In the genomic region with DNA sequence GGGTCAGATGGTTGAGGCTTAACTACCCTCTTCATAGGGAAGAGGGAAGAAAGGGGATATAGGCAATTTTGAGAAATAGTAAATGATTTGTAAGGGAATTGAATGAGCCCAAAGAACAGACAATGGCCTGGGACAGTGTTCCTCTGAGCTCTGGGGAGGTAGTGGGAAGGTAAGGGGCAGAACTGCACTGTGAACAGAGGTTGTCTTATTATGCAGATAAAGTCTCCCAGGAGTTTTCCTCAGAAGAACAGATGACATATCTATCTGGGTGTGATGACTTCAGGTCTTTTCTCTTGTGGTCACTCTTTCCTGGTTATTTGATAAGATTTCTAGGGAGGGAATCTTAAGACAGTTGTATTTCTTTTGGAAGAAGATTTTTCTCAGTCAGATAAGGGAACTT, we compare ENCODE assay signal across 1 cellular context.
TF ChIP-seq lines count a peak whose summit lies in the region.

No MANE protein-coding gene starts in this region.

TF ChIP-seq in GM23338, 12 proteins besides CTCF, POLR2A, EP300 and RAD21 (continued from another document):
- no peak for TF ChIP-seq REST (IDR thresholded peaks at IDR 0.05; ENCODE audit: unreplicated experiment)
- no peak for TF ChIP-seq NANOG (IDR thresholded peaks at IDR 0.05; ENCODE audit: borderline replicate concordance)
- TF ChIP-seq, protein P1, sequence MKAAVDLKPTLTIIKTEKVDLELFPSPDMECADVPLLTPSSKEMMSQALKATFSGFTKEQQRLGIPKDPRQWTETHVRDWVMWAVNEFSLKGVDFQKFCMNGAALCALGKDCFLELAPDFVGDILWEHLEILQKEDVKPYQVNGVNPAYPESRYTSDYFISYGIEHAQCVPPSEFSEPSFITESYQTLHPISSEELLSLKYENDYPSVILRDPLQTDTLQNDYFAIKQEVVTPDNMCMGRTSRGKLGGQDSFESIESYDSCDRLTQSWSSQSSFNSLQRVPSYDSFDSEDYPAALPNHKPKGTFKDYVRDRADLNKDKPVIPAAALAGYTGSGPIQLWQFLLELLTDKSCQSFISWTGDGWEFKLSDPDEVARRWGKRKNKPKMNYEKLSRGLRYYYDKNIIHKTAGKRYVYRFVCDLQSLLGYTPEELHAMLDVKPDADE (IDR thresholded peaks at IDR 0.05) = no peak
- no peak for TF ChIP-seq ZNF331 (CRISPR knock-in tag; IDR thresholded peaks at IDR 0.05; ENCODE audit: low read depth)
- no peak for TF ChIP-seq CREB1 (CRISPR knock-in tag; IDR thresholded peaks at IDR 0.05; ENCODE audit: low read depth)
- TF ChIP-seq EZH2 (IDR thresholded peaks at IDR 0.05; ENCODE audit: low read depth, unreplicated experiment) = no peak
